In the genomic region with DNA sequence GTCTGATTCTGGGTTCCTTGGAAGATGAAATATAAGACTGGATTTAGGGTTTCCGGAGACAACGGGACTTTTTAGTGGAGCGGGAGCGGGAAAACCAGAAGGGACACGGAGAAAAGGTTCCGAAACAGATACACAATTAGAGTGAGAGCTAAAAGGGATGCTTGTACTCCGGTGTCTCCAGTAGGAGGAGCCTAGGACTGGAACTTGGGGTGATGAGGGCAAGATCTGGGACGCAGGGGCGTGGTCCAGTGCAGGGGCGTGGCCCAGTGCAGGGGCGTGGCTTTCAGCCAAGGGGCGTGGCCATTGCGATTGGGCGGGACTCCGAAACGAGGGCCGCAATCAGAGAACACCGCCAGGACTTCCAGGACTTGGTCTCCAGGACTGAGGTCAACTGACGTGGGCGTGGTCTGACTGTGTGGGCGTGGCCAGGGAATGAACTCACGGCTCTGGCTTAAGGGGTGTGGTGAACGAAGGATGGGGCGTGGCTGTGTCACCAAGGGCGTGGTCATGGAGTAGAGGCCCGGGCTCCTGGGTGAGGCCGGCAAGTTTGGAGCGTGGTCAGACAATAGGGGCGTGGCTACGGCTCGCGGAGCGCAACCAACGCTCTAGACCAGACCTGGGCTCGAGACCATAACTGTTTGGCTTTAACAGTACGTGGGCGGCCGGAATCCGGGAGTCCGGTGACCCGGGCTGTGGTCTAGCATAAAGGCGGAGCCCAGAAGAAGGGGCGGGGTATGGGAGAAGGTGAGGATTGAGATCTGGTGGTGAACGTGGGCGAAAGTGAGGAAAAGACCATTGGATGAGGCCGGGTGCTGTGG, we compare ENCODE assay signal across 1 cellular context.
TF ChIP-seq lines count a peak whose summit lies in the region.

Gene DKKL1 (plus strand): TSS at position 613 of the 818 bp plus-strand sequence. CDS start 122 bp downstream, at position 735.

TF ChIP-seq in K562, 482 proteins besides CTCF, POLR2A, EP300 and RAD21 (continued from another document and continues in another):
- no peak for TF ChIP-seq ZNF140 (CRISPR knock-in tag; IDR thresholded peaks at IDR 0.05)
- TF ChIP-seq ZNF445 (CRISPR knock-in tag; IDR thresholded peaks at IDR 0.05; ENCODE audit: low read depth) = no peak
- TF ChIP-seq C11orf30 (IDR thresholded peaks at IDR 0.05; ENCODE audit: low read depth) = no peak
- TF ChIP-seq ZNF184 (CRISPR knock-in tag; IDR thresholded peaks at IDR 0.05) = no peak
- no peak for TF ChIP-seq MXI1 (IDR thresholded peaks at IDR 0.05; ENCODE audit: low read depth, low read length)
- no peak for TF ChIP-seq ZNF695 (CRISPR knock-in tag; IDR thresholded peaks at IDR 0.05)
- no peak for TF ChIP-seq HMGN3 (IDR thresholded peaks at IDR 0.05; ENCODE audit: borderline replicate concordance, extremely low read depth, insufficient read length, low read depth, low read length)
- TF ChIP-seq UBTF (IDR thresholded peaks at IDR 0.05; ENCODE audit: borderline replicate concordance in 1 of 2, low read depth in 2 of 2, low read length in 2 of 2) = peak in 1 of 2 experiments; percentile 61; a peak in 1 of 4 replicates
- peak; percentile 26; the same call in 1 of the 2 replicates for TF ChIP-seq MTA3 (IDR thresholded peaks at IDR 0.05; ENCODE audit: borderline replicate concordance)
- TF ChIP-seq CHCHD3 (CRISPR knock-in tag; IDR thresholded peaks at IDR 0.05) = no peak
- TF ChIP-seq YY1 (IDR thresholded peaks at IDR 0.05; ENCODE audit: borderline replicate concordance in 1 of 3, control insufficient read depth in 1 of 3, extremely low read depth in 1 of 3, insufficient read depth in 3 of 3, insufficient read length in 1 of 3, insufficient replicate concordance in 2 of 3, low read depth in 1 of 3, low read length in 2 of 3) = no peak
- TF ChIP-seq SMARCB1 (IDR thresholded peaks at IDR 0.05; ENCODE audit: insufficient read length, low read depth) = no peak
- no peak for TF ChIP-seq HNRNPL (IDR thresholded peaks at IDR 0.05; ENCODE audit: low read depth, low read length)
- TF ChIP-seq STAG1 (CRISPR knock-in tag; IDR thresholded peaks at IDR 0.05; ENCODE audit: borderline replicate concordance) = no peak
- TF ChIP-seq RBFOX2 (IDR thresholded peaks at IDR 0.05; ENCODE audit: low read depth, low read length) = peak; percentile 68
- peak; percentile 70; the same call in 1 of the 2 replicates for TF ChIP-seq ETV5 (CRISPR knock-in tag; IDR thresholded peaks at IDR 0.05; ENCODE audit: low read depth)
- no peak for TF ChIP-seq FIP1L1 (IDR thresholded peaks at IDR 0.05; ENCODE audit: low read depth, low read length, poor library complexity, severe bottlenecking)
- no peak for TF ChIP-seq ZNF23 (CRISPR knock-in tag; IDR thresholded peaks at IDR 0.05)
- TF ChIP-seq KHSRP (IDR thresholded peaks at IDR 0.05) = no peak
- TF ChIP-seq YBX1 (IDR thresholded peaks at IDR 0.05) = no peak
- TF ChIP-seq ZNF174 (CRISPR knock-in tag; IDR thresholded peaks at IDR 0.05) = no peak
- no peak for TF ChIP-seq TAF9B (IDR thresholded peaks at IDR 0.05; ENCODE audit: partially characterized antibody)
- TF ChIP-seq ZNF407 (IDR thresholded peaks at IDR 0.05; ENCODE audit: low read depth) = no peak
- TF ChIP-seq, protein P1, sequence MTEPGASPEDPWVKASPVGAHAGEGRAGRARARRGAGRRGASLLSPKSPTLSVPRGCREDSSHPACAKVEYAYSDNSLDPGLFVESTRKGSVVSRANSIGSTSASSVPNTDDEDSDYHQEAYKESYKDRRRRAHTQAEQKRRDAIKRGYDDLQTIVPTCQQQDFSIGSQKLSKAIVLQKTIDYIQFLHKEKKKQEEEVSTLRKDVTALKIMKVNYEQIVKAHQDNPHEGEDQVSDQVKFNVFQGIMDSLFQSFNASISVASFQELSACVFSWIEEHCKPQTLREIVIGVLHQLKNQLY (CRISPR knock-in tag; conservative IDR thresholded peaks at IDR 0.05) = no peak
- no peak for TF ChIP-seq ZZZ3 (IDR thresholded peaks at IDR 0.05)
- TF ChIP-seq CHD1 (IDR thresholded peaks at IDR 0.05; ENCODE audit: low read length) = no peak
- no peak for TF ChIP-seq LARP7 (IDR thresholded peaks at IDR 0.05)
- peak; percentile 39; the same call in 1 of the 2 replicates for TF ChIP-seq GABPB1 (CRISPR knock-in tag; IDR thresholded peaks at IDR 0.05)
- no peak for TF ChIP-seq MAFF (IDR thresholded peaks at IDR 0.05; ENCODE audit: low read length)
- no peak for TF ChIP-seq ZBTB34 (CRISPR knock-in tag; IDR thresholded peaks at IDR 0.05)
- no peak for TF ChIP-seq SREBF1 (IDR thresholded peaks at IDR 0.05; ENCODE audit: borderline replicate concordance, low read depth, low read length)
- TF ChIP-seq SNIP1 (IDR thresholded peaks at IDR 0.05; ENCODE audit: low read depth) = no peak
- peak; percentile 60; the same call in 1 of the 2 replicates for TF ChIP-seq RNF2 (IDR thresholded peaks at IDR 0.05)
- TF ChIP-seq SIN3B (IDR thresholded peaks at IDR 0.05; ENCODE audit: low read depth) = no peak
- 0 out of 2 replicates have a peak, but pooled peaks have one; percentile 22 for TF ChIP-seq XRCC5 (IDR thresholded peaks at IDR 0.05; ENCODE audit: low read depth, low read length)
- TF ChIP-seq NELFE (IDR thresholded peaks at IDR 0.05; ENCODE audit: insufficient read depth, insufficient read length) = no peak
